28 cellular contexts compared by ENCODE assay signal in the genomic region with DNA sequence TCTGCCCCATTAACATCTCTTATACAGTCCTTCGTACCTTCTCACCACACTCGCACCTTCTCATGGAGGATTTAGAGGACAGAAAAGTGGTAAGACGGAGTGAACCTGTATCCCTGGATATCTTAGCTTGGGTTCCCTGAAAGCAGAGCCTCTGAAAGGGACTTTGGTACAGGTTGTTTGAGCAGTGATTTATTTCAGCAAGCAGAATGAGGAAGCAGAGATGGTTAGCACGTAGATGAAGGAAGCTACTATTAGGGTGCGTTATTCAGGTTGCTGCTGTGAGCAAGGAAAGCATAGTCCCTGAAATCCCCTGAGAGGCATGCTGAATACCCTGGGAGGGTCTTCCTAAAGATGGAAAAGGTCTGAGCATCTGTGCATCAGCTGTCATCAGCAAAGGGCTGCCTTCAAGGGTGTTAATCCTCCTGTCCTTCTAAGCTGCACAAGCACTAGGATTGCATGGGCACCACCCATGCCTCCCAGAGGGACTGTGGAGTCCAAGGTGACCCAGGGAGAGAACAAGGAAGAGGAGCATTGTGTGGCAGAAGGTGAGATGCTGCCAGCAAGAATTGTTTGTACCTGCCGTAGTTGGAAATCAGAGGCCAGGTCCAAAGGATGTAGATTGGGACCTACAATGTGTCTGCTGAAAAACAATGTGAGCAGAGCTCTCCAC.
"Had no signal": no experiment of that assay in that cellular context is flagged by ENCODE, and none has a peak within 500 bp of the region (broad histone marks: within the 10 kb centered on the region; RNA-seq: fewer than 3 reads in every experiment).

No MANE protein-coding gene starts in this region.

- DNase-seq: activated CD4-positive, alpha-beta memory T cell treated with anti-CD3 and anti-CD28 coated beads for 36 hours; activated CD4-positive, alpha-beta T cell treated with anti-CD3 and anti-CD28 coated beads for 36 hours; activated CD4-positive, alpha-beta T cell treated with anti-CD3 and anti-CD28 coated beads, Interleukin-2, amount 10 ng/mL, durations not matched to agents 24 days and 14 days; activated CD4-positive, CD25-positive, alpha-beta regulatory T cell; activated CD4-positive, CD25-positive, alpha-beta regulatory T cell treated with anti-CD3 and anti-CD28 coated beads, Interleukin-2, amount 50 U/mL, for 72 hours; activated CD8-positive, alpha-beta memory T cell treated with anti-CD3 and anti-CD28 coated beads, Interleukin-2, amount 10 ng/mL, durations not matched to agents 7 days and 5 days; activated CD8-positive, alpha-beta memory T cell treated with anti-CD3 and anti-CD28 coated beads, Interleukin-2, amount 50 U/mL, for 4 hours; activated CD8-positive, alpha-beta T cell treated with anti-CD3 and anti-CD28 coated beads, Interleukin-2, amount 10 ng/mL, durations not matched to agents 7 days and 5 days; activated gamma-delta T cell; activated naive CD4-positive, alpha-beta T cell; activated naive CD4-positive, alpha-beta T cell treated with anti-CD3 and anti-CD28 coated beads, Interleukin-2, amount 10 ng/mL, durations not matched to agents 7 days and 5 days; activated naive CD8-positive, alpha-beta T cell treated with anti-CD3 and anti-CD28 coated beads, Interleukin-2, amount 10 ng/mL, durations not matched to agents 7 days and 5 days; activated T-cell treated with anti-CD3 and anti-CD28 coated beads, Interleukin-2, amount 50 U/mL, for 24 hours; activated T-cell treated with anti-CD3 and anti-CD28 coated beads, Interleukin-2, amount 50 U/mL, for 72 hours; dorsolateral prefrontal cortex; effector memory CD4-positive, alpha-beta T cell; endodermal cell; foreskin fibroblast; heart left ventricle; T-helper 1 cell; T-helper 17 cell; T1000 had no signal

- H3K4me3 ChIP-seq: ascending aorta, breast epithelium, coronary artery, dorsolateral prefrontal cortex, heart left ventricle had no signal

- H3K36me3 ChIP-seq: ascending aorta, breast epithelium, heart left ventricle had no signal

- ATAC-seq: activated CD4-positive, alpha-beta T cell treated with anti-CD3 and anti-CD28 coated beads for 36 hours; activated CD8-positive, alpha-beta memory T cell treated with anti-CD3 and anti-CD28 coated beads, Interleukin-2, amount 10 ng/mL, durations not matched to agents 7 days and 5 days; activated CD8-positive, alpha-beta T cell treated with anti-CD3 and anti-CD28 coated beads, Interleukin-2, amount 10 ng/mL, durations not matched to agents 7 days and 5 days; activated naive CD4-positive, alpha-beta T cell treated with anti-CD3 and anti-CD28 coated beads, Interleukin-2, amount 50 U/mL, for 72 hours; activated T-cell treated with anti-CD3 and anti-CD28 coated beads, Interleukin-2, amount 50 U/mL, for 72 hours; esophagus mucosa; heart left ventricle; T-helper 17 cell had no signal

- H3K27me3 ChIP-seq: ascending aorta, breast epithelium, dorsolateral prefrontal cortex, heart left ventricle had no signal

- FAIRE-seq: frontal cortex had no signal
